In genomic region chr10:98487692-98488091, GRCh38 we compare ENCODE assay signal across 2 cellular contexts.
TF ChIP-seq lines count a peak whose summit lies in the region.

No MANE protein-coding gene starts in this region.

TF ChIP-seq in HepG2, 621 proteins besides CTCF, POLR2A, EP300 and RAD21:
- TF ChIP-seq ZNF574 (CRISPR knock-in tag; IDR thresholded peaks at IDR 0.05) (0 out of 2 replicates have a peak, but pooled peaks have one; percentile 19), CREM (IDR thresholded peaks at IDR 0.05) (no peak), CREM (CRISPR knock-in tag; IDR thresholded peaks at IDR 0.05) (no peak)

TF ChIP-seq in K562, 482 proteins besides CTCF, POLR2A, EP300 and RAD21:
- TF ChIP-seq GABPB1 (CRISPR knock-in tag; IDR thresholded peaks at IDR 0.05) (no peak), BHLHE40 (IDR thresholded peaks at IDR 0.05; ENCODE audit: low read length) (0 out of 2 replicates have a peak, but pooled peaks have one; percentile 14), ZNF124 (CRISPR knock-in tag; IDR thresholded peaks at IDR 0.05) (no peak), HNRNPK (IDR thresholded peaks at IDR 0.05; ENCODE audit: low read depth, low read length, poor library complexity, severe bottlenecking) (no peak), NFE2 (IDR thresholded peaks at IDR 0.05; ENCODE audit: low read depth) (peak; percentile 53), KDM1A (IDR thresholded peaks at IDR 0.05) (0 out of 4 replicates have a peak, but pooled peaks of 1 of the 2 experiments have one; percentile 31)
